1 cellular context compared by ENCODE assay signal in the genomic region with DNA sequence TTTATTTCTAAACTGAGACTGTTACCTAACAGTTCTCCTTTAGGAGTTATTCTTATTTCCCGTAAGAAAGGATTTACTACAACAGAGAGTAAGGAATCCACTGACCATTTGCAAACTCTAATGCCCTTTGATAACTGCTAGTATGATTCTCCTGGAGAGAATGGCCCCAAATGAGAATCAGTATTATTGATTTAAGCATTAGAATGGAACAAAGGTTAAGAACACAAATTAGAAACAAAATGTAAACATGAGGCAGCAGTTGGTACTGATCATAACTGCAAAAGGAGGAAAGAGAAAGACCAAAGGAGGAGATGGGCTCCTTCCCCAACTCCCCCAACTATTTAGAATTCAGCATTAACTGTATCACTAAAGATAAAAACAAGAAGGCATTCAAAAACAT.
TF ChIP-seq lines count a peak whose summit lies in the region.

No MANE protein-coding gene starts in this region.

TF ChIP-seq in HepG2, 621 proteins besides CTCF, POLR2A, EP300 and RAD21 (continued from another document and continues in another):
- TF ChIP-seq ZNF142 (CRISPR knock-in tag; IDR thresholded peaks at IDR 0.05) (no peak), FOXA1 (IDR thresholded peaks at IDR 0.05) (0 out of 2 replicates have a peak, but pooled peaks have one; percentile 27), FOXA1 (CRISPR knock-in tag; IDR thresholded peaks at IDR 0.05) (peak; percentile 36; the same call in 1 of the 2 replicates), SMARCE1 (IDR thresholded peaks at IDR 0.05; ENCODE audit: borderline replicate concordance) (no peak), THYN1 (CRISPR knock-in tag; IDR thresholded peaks at IDR 0.05; ENCODE audit: borderline replicate concordance, low read depth) (no peak), PAXIP1 (CRISPR knock-in tag; conservative IDR thresholded peaks at IDR 0.05) (peak; percentile 58), ZNF138 (CRISPR knock-in tag; IDR thresholded peaks at IDR 0.05; ENCODE audit: low read depth) (no peak), ATF2 (CRISPR knock-in tag; IDR thresholded peaks at IDR 0.05) (no peak), ZNF337 (CRISPR knock-in tag; IDR thresholded peaks at IDR 0.05; ENCODE audit: borderline replicate concordance, low read depth) (no peak), ZNF251 (CRISPR knock-in tag; IDR thresholded peaks at IDR 0.05) (no peak), GPN1 (CRISPR knock-in tag; IDR thresholded peaks at IDR 0.05; ENCODE audit: borderline replicate concordance) (no peak), HIVEP1 (CRISPR knock-in tag; IDR thresholded peaks at IDR 0.05) (no peak), ZBTB38 (CRISPR knock-in tag; IDR thresholded peaks at IDR 0.05) (no peak), ZNF709 (CRISPR knock-in tag; IDR thresholded peaks at IDR 0.05) (no peak), TCF7 (IDR thresholded peaks at IDR 0.05; ENCODE audit: low read depth) (no peak), ZNF33A (CRISPR knock-in tag; IDR thresholded peaks at IDR 0.05; ENCODE audit: borderline replicate concordance) (no peak), MED13 (CRISPR knock-in tag; IDR thresholded peaks at IDR 0.05) (no peak), ZIK1 (CRISPR knock-in tag; IDR thresholded peaks at IDR 0.05; ENCODE audit: borderline replicate concordance, low read depth) (no peak), GATA4 (IDR thresholded peaks at IDR 0.05; ENCODE audit: borderline replicate concordance, low read depth) (no peak), TOPORS (CRISPR knock-in tag; IDR thresholded peaks at IDR 0.05) (no peak), ZNF33B (CRISPR knock-in tag; IDR thresholded peaks at IDR 0.05) (no peak), ADNP (CRISPR knock-in tag; IDR thresholded peaks at IDR 0.05) (no peak), FOXA3 (CRISPR knock-in tag; IDR thresholded peaks at IDR 0.05) (peak; percentile 72), NFIC (IDR thresholded peaks at IDR 0.05; ENCODE audit: low read length) (peak; percentile 39; the same call in 1 of the 2 replicates), MEIS2 (CRISPR knock-in tag; IDR thresholded peaks at IDR 0.05) (no peak), ZNF615 (CRISPR knock-in tag; IDR thresholded peaks at IDR 0.05; ENCODE audit: borderline replicate concordance) (no peak), BRD4 (CRISPR knock-in tag; IDR thresholded peaks at IDR 0.05) (no peak), MIXL1 (CRISPR knock-in tag; IDR thresholded peaks at IDR 0.05) (0 out of 2 replicates have a peak, but pooled peaks have one; percentile 37), CENPBD1 (CRISPR knock-in tag; IDR thresholded peaks at IDR 0.05; ENCODE audit: borderline replicate concordance, low read depth) (no peak), NR1H2 (CRISPR knock-in tag; IDR thresholded peaks at IDR 0.05; ENCODE audit: borderline replicate concordance, low read depth) (no peak), LBX2 (CRISPR knock-in tag; IDR thresholded peaks at IDR 0.05; ENCODE audit: borderline replicate concordance) (no peak)
- TF ChIP-seq, protein P1, sequence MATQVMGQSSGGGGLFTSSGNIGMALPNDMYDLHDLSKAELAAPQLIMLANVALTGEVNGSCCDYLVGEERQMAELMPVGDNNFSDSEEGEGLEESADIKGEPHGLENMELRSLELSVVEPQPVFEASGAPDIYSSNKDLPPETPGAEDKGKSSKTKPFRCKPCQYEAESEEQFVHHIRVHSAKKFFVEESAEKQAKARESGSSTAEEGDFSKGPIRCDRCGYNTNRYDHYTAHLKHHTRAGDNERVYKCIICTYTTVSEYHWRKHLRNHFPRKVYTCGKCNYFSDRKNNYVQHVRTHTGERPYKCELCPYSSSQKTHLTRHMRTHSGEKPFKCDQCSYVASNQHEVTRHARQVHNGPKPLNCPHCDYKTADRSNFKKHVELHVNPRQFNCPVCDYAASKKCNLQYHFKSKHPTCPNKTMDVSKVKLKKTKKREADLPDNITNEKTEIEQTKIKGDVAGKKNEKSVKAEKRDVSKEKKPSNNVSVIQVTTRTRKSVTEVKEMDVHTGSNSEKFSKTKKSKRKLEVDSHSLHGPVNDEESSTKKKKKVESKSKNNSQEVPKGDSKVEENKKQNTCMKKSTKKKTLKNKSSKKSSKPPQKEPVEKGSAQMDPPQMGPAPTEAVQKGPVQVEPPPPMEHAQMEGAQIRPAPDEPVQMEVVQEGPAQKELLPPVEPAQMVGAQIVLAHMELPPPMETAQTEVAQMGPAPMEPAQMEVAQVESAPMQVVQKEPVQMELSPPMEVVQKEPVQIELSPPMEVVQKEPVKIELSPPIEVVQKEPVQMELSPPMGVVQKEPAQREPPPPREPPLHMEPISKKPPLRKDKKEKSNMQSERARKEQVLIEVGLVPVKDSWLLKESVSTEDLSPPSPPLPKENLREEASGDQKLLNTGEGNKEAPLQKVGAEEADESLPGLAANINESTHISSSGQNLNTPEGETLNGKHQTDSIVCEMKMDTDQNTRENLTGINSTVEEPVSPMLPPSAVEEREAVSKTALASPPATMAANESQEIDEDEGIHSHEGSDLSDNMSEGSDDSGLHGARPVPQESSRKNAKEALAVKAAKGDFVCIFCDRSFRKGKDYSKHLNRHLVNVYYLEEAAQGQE (IDR thresholded peaks at IDR 0.05; ENCODE audit: borderline replicate concordance in 1 of 2, low read depth in 1 of 2, low read length in 2 of 2) = no peak
- TF ChIP-seq, protein P2, sequence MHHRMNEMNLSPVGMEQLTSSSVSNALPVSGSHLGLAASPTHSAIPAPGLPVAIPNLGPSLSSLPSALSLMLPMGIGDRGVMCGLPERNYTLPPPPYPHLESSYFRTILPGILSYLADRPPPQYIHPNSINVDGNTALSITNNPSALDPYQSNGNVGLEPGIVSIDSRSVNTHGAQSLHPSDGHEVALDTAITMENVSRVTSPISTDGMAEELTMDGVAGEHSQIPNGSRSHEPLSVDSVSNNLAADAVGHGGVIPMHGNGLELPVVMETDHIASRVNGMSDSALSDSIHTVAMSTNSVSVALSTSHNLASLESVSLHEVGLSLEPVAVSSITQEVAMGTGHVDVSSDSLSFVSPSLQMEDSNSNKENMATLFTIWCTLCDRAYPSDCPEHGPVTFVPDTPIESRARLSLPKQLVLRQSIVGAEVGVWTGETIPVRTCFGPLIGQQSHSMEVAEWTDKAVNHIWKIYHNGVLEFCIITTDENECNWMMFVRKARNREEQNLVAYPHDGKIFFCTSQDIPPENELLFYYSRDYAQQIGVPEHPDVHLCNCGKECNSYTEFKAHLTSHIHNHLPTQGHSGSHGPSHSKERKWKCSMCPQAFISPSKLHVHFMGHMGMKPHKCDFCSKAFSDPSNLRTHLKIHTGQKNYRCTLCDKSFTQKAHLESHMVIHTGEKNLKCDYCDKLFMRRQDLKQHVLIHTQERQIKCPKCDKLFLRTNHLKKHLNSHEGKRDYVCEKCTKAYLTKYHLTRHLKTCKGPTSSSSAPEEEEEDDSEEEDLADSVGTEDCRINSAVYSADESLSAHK (CRISPR knock-in tag; IDR thresholded peaks at IDR 0.05; ENCODE audit: borderline replicate concordance) = no peak
- TF ChIP-seq, protein P3, sequence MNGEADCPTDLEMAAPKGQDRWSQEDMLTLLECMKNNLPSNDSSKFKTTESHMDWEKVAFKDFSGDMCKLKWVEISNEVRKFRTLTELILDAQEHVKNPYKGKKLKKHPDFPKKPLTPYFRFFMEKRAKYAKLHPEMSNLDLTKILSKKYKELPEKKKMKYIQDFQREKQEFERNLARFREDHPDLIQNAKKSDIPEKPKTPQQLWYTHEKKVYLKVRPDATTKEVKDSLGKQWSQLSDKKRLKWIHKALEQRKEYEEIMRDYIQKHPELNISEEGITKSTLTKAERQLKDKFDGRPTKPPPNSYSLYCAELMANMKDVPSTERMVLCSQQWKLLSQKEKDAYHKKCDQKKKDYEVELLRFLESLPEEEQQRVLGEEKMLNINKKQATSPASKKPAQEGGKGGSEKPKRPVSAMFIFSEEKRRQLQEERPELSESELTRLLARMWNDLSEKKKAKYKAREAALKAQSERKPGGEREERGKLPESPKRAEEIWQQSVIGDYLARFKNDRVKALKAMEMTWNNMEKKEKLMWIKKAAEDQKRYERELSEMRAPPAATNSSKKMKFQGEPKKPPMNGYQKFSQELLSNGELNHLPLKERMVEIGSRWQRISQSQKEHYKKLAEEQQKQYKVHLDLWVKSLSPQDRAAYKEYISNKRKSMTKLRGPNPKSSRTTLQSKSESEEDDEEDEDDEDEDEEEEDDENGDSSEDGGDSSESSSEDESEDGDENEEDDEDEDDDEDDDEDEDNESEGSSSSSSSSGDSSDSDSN (CRISPR knock-in tag; IDR thresholded peaks at IDR 0.05) = no peak
